ENCODE assay signal across 14 cellular contexts in genomic region chr12:96131230-96131788, GRCh38.
"Had no signal": no experiment of that assay in that cellular context is flagged by ENCODE, and none has a peak within 500 bp of the region (broad histone marks: within the 10 kb centered on the region; RNA-seq: fewer than 3 reads in every experiment).

No MANE protein-coding gene starts in this region.

- H3K27me3 ChIP-seq: sigmoid colon had no signal

- H3K36me3 ChIP-seq: sigmoid colon, transverse colon had no signal

- DNase-seq: activated CD4-positive, alpha-beta T cell treated with anti-CD3 and anti-CD28 coated beads, Interleukin-2, amount 50 U/mL, for 1 hour; activated CD4-positive, CD25-positive, alpha-beta regulatory T cell; activated gamma-delta T cell treated with Interleukin-2 at 50 U/mL for 16 hours; activated naive CD8-positive, alpha-beta T cell treated with anti-CD3 and anti-CD28 coated beads for 36 hours; activated T-cell treated with anti-CD3 and anti-CD28 coated beads, Interleukin-2, amount 50 U/mL, for 1 hour; dermis blood vessel endothelial cell; hypothalamus; naive thymus-derived CD8-positive, alpha-beta T cell; nucleus accumbens; sigmoid colon; stimulated activated CD4-positive, alpha-beta T cell treated with anti-CD3 and anti-CD28 coated beads, Interleukin-2, amount 100 ng/mL, for 24 hours; stimulated activated naive CD4-positive, alpha-beta T cell; substantia nigra; transverse colon had no signal

- ATAC-seq: naive thymus-derived CD8-positive, alpha-beta T cell had no signal

- H3K4me3 ChIP-seq: sigmoid colon, transverse colon had no signal

- H3K4me1 ChIP-seq: transverse colon had no signal

- H3K9me3 ChIP-seq: sigmoid colon, transverse colon had no signal

- H3K27ac ChIP-seq: sigmoid colon, transverse colon had no signal
